ENCODE assay signal across 16 cellular contexts in the genomic region with DNA sequence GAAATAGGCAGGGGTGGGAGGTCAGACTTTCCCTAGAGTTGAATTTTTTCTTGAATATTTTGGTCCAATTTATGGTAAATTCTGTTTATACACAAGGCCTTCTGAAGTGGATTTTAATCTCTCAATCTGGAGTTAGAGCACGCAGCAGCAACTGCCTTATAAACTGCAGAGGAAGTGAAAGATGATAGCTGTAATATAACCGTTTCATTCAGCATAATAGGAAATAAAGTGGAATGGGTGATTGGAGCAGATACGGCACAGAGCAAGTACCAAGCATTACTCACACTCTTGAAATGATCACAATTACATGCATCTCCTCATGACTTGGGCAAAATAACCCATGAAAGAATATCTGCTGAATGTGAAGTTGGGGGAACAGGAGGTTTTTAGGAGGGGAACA.
DNase-seq lines count a peak whose midpoint lies in the region; ATAC-seq and TF ChIP-seq lines count a peak whose summit lies in the region.
"Had no signal": no experiment of that assay in that cellular context is flagged by ENCODE, and none has a peak within 500 bp of the region (broad histone marks: within the 10 kb centered on the region; RNA-seq: fewer than 3 reads in every experiment).

No MANE protein-coding gene starts in this region.

- no peak for ATAC-seq in HG03045 (IDR thresholded peaks at IDR 0.05; ENCODE audit: unreplicated experiment)
- ATAC-seq: psoas muscle, Right ventricle myocardium inferior, T-helper 17 cell had no signal

- peaks cover 13% of the 10 kb centered on the region for H3K4me1 Mint-ChIP-seq in activated T-helper 2 cell treated with anti-CD3 and anti-CD28 coated beads, Interferon-gamma antibody, Interleukin-2, Interleukin-4, amounts not matched to agents 10 μg/mL and 5 μg/mL and 100 μg/mL, durations not matched to agents 14 hours and 24 hours and 36 hours (ENCODE audit: low read depth)
- H3K4me1 Mint-ChIP-seq in type B pancreatic cell (ENCODE audit: unreplicated experiment) = no peaks in the 10 kb centered on the region
- H3K4me1 Mint-ChIP-seq: activated naive CD4-positive, alpha-beta T cell treated with anti-CD3 and anti-CD28 coated beads, Interleukin-2, amount 50 U/mL, for 24 hours; T-helper 17 cell had no signal

- WGBS in esophagus squamous epithelium, 2 donors = 43 to 57% methylated on average over 3 of the region's 3 CpGs

- H3K4me3 Mint-ChIP-seq in activated T-helper 2 cell treated with anti-CD3 and anti-CD28 coated beads, Interferon-gamma antibody, Interleukin-2, Interleukin-4, amounts not matched to agents 10 μg/mL and 5 μg/mL and 100 μg/mL, durations not matched to agents 14 hours and 24 hours and 36 hours (ENCODE audit: low read depth) = no peak overlapping the region
- H3K4me3 Mint-ChIP-seq in type B pancreatic cell = no peak overlapping the region
- H3K4me3 Mint-ChIP-seq: activated naive CD4-positive, alpha-beta T cell treated with anti-CD3 and anti-CD28 coated beads, Interleukin-2, amount 50 U/mL, for 24 hours; natural killer cell treated with Interleukin-12 subunit alpha and Interleukin-12 subunit beta and Interleukin-15 and Interleukin-18, amount 100 ng/mL, for 72 hours; T-helper 17 cell had no signal

- H3K27ac ChIP-seq in rectal smooth muscle tissue (ENCODE audit: low read depth, low read length) = peak overlapping the region; percentile 36
- H3K27ac ChIP-seq in esophagus squamous epithelium = no peak overlapping the region
- H3K27ac ChIP-seq: brain microvascular endothelial cell, psoas muscle had no signal

- H3K9me3 Mint-ChIP-seq in activated T-helper 2 cell treated with anti-CD3 and anti-CD28 coated beads, Interferon-gamma antibody, Interleukin-2, Interleukin-4, amounts not matched to agents 10 μg/mL and 5 μg/mL and 100 μg/mL, durations not matched to agents 14 hours and 24 hours and 36 hours = no peaks in the 10 kb centered on the region
- no peaks in the 10 kb centered on the region for H3K9me3 Mint-ChIP-seq in type B pancreatic cell
- H3K9me3 Mint-ChIP-seq: activated naive CD4-positive, alpha-beta T cell treated with anti-CD3 and anti-CD28 coated beads, Interleukin-2, amount 50 U/mL, for 24 hours; natural killer cell treated with Interleukin-12 subunit alpha and Interleukin-12 subunit beta and Interleukin-15 and Interleukin-18, amount 100 ng/mL, for 72 hours had no signal

- H3K36me3 ChIP-seq in rectal smooth muscle tissue (ENCODE audit: control insufficient read depth, insufficient read depth, low read length) (no peaks in the 10 kb centered on the region), esophagus squamous epithelium (no peaks in the 10 kb centered on the region)
- H3K36me3 ChIP-seq: brain microvascular endothelial cell had no signal

- TF ChIP-seq CTCF in type B pancreatic cell (conservative IDR thresholded peaks at IDR 0.05) (no peak), esophagus squamous epithelium (IDR thresholded peaks at IDR 0.05) (no peak)

- peaks cover 4% of the 10 kb centered on the region for H3K4me1 ChIP-seq in rectal smooth muscle tissue (ENCODE audit: control insufficient read depth, insufficient read depth, low read length)
- H3K4me1 ChIP-seq in esophagus squamous epithelium = no peaks in the 10 kb centered on the region
- H3K4me1 ChIP-seq: psoas muscle had no signal

- DNase-seq in EL = peak; percentile 82
- DNase-seq in M059J (ENCODE audit: low read depth) = peak; percentile 56
- DNase-seq in activated T-helper 2 cell treated with anti-CD3 and anti-CD28 coated beads, Interferon-gamma antibody, Interleukin-2, Interleukin-4, amounts not matched to agents 10 μg/mL and 5 μg/mL and 100 μg/mL, durations not matched to agents 14 hours and 24 hours and 36 hours (ENCODE audit: low spot score) = no peak
- DNase-seq in type B pancreatic cell (ENCODE audit: extremely low spot score, unreplicated experiment) = no peak
- no peak for DNase-seq in esophagus squamous epithelium (lab: John Stamatoyannopoulos, UW)
- DNase-seq: brain microvascular endothelial cell, C1 segment of cervical spinal cord, NCI-H774, psoas muscle, substantia nigra, T-helper 17 cell had no signal

- intact Hi-C loops in activated T-helper 2 cell treated with anti-CD3 and anti-CD28 coated beads, Interferon-gamma antibody, Interleukin-2, Interleukin-4, amounts not matched to agents 10 μg/mL and 5 μg/mL and 100 μg/mL, durations not matched to agents 14 hours and 24 hours and 36 hours (cut with micrococcal nuclease) = no loop called here
- intact Hi-C loops in esophagus squamous epithelium (cut with DNase I) = no loop called here

- no peak overlapping the region for H3K9ac ChIP-seq in rectal smooth muscle tissue (ENCODE audit: low read length)

- peaks cover 2% of the 10 kb centered on the region for H3K27me3 Mint-ChIP-seq in activated T-helper 2 cell treated with anti-CD3 and anti-CD28 coated beads, Interferon-gamma antibody, Interleukin-2, Interleukin-4, amounts not matched to agents 10 μg/mL and 5 μg/mL and 100 μg/mL, durations not matched to agents 14 hours and 24 hours and 36 hours (ENCODE audit: low read depth)
- peaks cover 21% of the 10 kb centered on the region for H3K27me3 Mint-ChIP-seq in type B pancreatic cell
- H3K27me3 Mint-ChIP-seq: natural killer cell treated with Interleukin-12 subunit alpha and Interleukin-12 subunit beta and Interleukin-15 and Interleukin-18, amount 100 ng/mL, for 72 hours; T-helper 17 cell had no signal

- H3K36me3 Mint-ChIP-seq in activated T-helper 2 cell treated with anti-CD3 and anti-CD28 coated beads, Interferon-gamma antibody, Interleukin-2, Interleukin-4, amounts not matched to agents 10 μg/mL and 5 μg/mL and 100 μg/mL, durations not matched to agents 14 hours and 24 hours and 36 hours (ENCODE audit: low read depth) = no peaks in the 10 kb centered on the region
- H3K36me3 Mint-ChIP-seq in type B pancreatic cell = no peaks in the 10 kb centered on the region
- H3K36me3 Mint-ChIP-seq: activated naive CD4-positive, alpha-beta T cell treated with anti-CD3 and anti-CD28 coated beads, Interleukin-2, amount 50 U/mL, for 24 hours; natural killer cell treated with Interleukin-12 subunit alpha and Interleukin-12 subunit beta and Interleukin-15 and Interleukin-18, amount 100 ng/mL, for 72 hours had no signal

- H3K27me3 ChIP-seq in rectal smooth muscle tissue (ENCODE audit: control insufficient read depth, insufficient read depth, low read length) = no peaks in the 10 kb centered on the region
- H3K27me3 ChIP-seq in esophagus squamous epithelium = no peaks in the 10 kb centered on the region
- H3K27me3 ChIP-seq: brain microvascular endothelial cell had no signal

- peak overlapping the region; percentile 36 for H3K27ac Mint-ChIP-seq in activated T-helper 2 cell treated with anti-CD3 and anti-CD28 coated beads, Interferon-gamma antibody, Interleukin-2, Interleukin-4, amounts not matched to agents 10 μg/mL and 5 μg/mL and 100 μg/mL, durations not matched to agents 14 hours and 24 hours and 36 hours
- H3K27ac Mint-ChIP-seq in type B pancreatic cell = no peak overlapping the region
- H3K27ac Mint-ChIP-seq: activated naive CD4-positive, alpha-beta T cell treated with anti-CD3 and anti-CD28 coated beads, Interleukin-2, amount 50 U/mL, for 24 hours; natural killer cell treated with Interleukin-12 subunit alpha and Interleukin-12 subunit beta and Interleukin-15 and Interleukin-18, amount 100 ng/mL, for 72 hours; T-helper 17 cell had no signal

- H3K4me3 ChIP-seq in rectal smooth muscle tissue (ENCODE audit: low read length) (no peak overlapping the region), esophagus squamous epithelium (no peak overlapping the region)
- H3K4me3 ChIP-seq: psoas muscle had no signal

- no peaks in the 10 kb centered on the region for H3K9me3 ChIP-seq in esophagus squamous epithelium
- H3K9me3 ChIP-seq: psoas muscle had no signal

- TF ChIP-seq POLR2A in esophagus squamous epithelium (IDR thresholded peaks at IDR 0.05) = no peak

Comparison
In these comparisons a context has a peak if more than half of its experiments do, and no peak if none do; other contexts are left out.
1. DNase-seq: peak in EL (single experiment) and M059J (single experiment); none in activated T-helper 2 cell treated with anti-CD3 and anti-CD28 coated beads, Interferon-gamma antibody, Interleukin-2, Interleukin-4, amounts not matched to agents 10 μg/mL and 5 μg/mL and 100 μg/mL, durations not matched to agents 14 hours and 24 hours and 36 hours (single experiment), type B pancreatic cell (single experiment) and esophagus squamous epithelium (single experiment).